Comparison of ENCODE assay signal across 8 cellular contexts in the genomic region with DNA sequence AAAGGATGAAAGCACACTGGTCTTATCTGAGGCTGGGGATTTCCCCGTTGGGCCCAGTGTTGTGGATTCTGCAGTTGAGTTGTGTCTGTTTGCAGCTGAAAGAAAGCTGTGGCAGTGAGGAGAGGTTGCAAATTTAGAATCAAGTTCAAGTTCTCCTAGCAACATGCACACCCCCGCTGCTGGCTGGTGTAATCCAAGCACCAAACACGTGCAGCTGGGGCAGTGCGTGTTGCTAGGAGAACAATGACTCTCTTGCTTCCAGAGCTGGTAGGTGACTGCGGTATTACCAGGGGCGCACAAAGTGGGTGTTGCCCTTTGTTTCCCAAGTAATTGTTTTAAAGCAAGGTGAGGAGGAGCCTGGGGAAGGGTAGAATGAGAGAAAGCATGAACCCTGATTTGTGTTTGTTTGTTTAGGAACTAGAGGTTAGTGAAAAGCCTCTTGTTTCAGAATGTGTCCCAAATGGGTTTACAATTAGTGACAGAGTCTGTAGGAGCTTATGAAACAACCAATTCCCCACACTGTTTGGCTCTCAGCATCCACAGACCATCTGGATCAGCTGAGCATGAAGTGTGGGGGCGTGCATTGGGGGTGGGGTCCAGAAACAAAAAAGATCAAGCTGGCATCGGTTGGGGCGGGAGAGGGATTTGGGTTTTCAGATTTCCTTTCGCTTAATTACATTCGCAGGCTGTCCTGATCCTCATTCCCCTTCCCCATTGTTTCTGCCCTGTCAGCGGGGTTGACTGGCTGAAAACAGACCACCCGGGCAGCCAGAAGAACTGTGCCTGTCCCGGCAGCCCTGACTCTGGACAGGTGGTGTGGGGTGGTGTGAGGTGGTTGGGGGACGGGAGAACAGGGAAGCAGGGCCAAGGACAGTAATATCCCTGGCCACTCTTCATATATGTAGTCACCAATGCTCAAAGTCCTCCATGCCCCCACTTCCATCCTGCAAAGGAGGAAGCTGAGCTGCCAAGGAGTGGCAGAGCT.
A peak's percentile ranks its signal among the peaks of the same experiment; 100 is the strongest.
DNase-seq lines count a peak whose midpoint lies in the region; ATAC-seq and TF ChIP-seq lines count a peak whose summit lies in the region.

No MANE protein-coding gene starts in this region.

- no peaks in the 10 kb centered on the region for H3K9me3 Mint-ChIP-seq in activated naive CD8-positive, alpha-beta T cell treated with anti-CD3 and anti-CD28 coated beads for 36 hours

- no peak overlapping the region for H3K4me3 Mint-ChIP-seq in activated naive CD8-positive, alpha-beta T cell treated with anti-CD3 and anti-CD28 coated beads for 36 hours

- no peaks in the 10 kb centered on the region for H3K9me3 ChIP-seq in BE2C

- H3K4me1 ChIP-seq in BE2C, result no peaks in the 10 kb centered on the region; the same call in 1 of the 2 replicates

- no peaks in the 10 kb centered on the region for H3K27me3 Mint-ChIP-seq in activated naive CD8-positive, alpha-beta T cell treated with anti-CD3 and anti-CD28 coated beads for 36 hours

- H3K36me3 Mint-ChIP-seq in activated naive CD8-positive, alpha-beta T cell treated with anti-CD3 and anti-CD28 coated beads for 36 hours, result no peaks in the 10 kb centered on the region

- H3K36me3 ChIP-seq in BE2C, result no peaks in the 10 kb centered on the region

- H3K27me3 ChIP-seq in BE2C, result peaks cover 8% of the 10 kb centered on the region

- DNase-seq in H4 (ENCODE audit: low spot score) (peak; percentile 21), NCI-H510A (lab: John Stamatoyannopoulos, UW) (peak; percentile 54), hypothalamus (lab: John Stamatoyannopoulos, UW) (peak in 40 of 51 donors; percentile 4 to 84 (median 48)), NCI-H226 (no peak), BE2C (no peak)
- DNase-seq in activated naive CD8-positive, alpha-beta T cell treated with anti-CD3 and anti-CD28 coated beads for 36 hours, result peak; percentile 54
- DNase-seq in stimulated activated CD4-positive, alpha-beta T cell treated with anti-CD3 and anti-CD28 coated beads, Interleukin-1b, Interleukin-23, amount 100 ng/mL, for 48 hours, result peak; percentile 58

- H3K27ac Mint-ChIP-seq in activated naive CD8-positive, alpha-beta T cell treated with anti-CD3 and anti-CD28 coated beads for 36 hours, result no peak overlapping the region

- H3K4me1 Mint-ChIP-seq in activated naive CD8-positive, alpha-beta T cell treated with anti-CD3 and anti-CD28 coated beads for 36 hours, result peaks cover 13% of the 10 kb centered on the region

- no peak overlapping the region for H3K4me3 ChIP-seq in BE2C (ENCODE audit: low read depth, low read length)

- ATAC-seq in HG03135 (IDR thresholded peaks at IDR 0.05; ENCODE audit: unreplicated experiment), result no peak

- TF ChIP-seq CTCF in BE2C (IDR thresholded peaks at IDR 0.05; ENCODE audit: low read depth, low read length), result no peak

Comparison
In these comparisons a context has a peak if more than half of its experiments do, and no peak if none do; other contexts are left out.
1. DNase-seq: peak in H4 (single experiment), NCI-H510A (single experiment), activated naive CD8-positive, alpha-beta T cell treated with anti-CD3 and anti-CD28 coated beads for 36 hours (single experiment), hypothalamus (40 of 51) and stimulated activated CD4-positive, alpha-beta T cell treated with anti-CD3 and anti-CD28 coated beads, Interleukin-1b, Interleukin-23, amount 100 ng/mL, for 48 hours (single experiment); none in NCI-H226 (single experiment) and BE2C (single experiment).